In genomic region chr5:150272531-150272930, GRCh38 we compare ENCODE assay signal across 10 cellular contexts. TPM values are rescaled to one million over a fixed set of nuclear protein-coding genes. Genes with fewer than 3 reads are reported as not detected.
DNase-seq lines count a peak whose midpoint lies in the region; ATAC-seq, FAIRE-seq and TF ChIP-seq lines count a peak whose summit lies in the region.
"Had no signal": no experiment of that assay in that cellular context is flagged by ENCODE, and none has a peak within 500 bp of the region (broad histone marks: within the 10 kb centered on the region; RNA-seq: fewer than 3 reads in every experiment).

No MANE protein-coding gene starts in this region.

- 11% methylated on average over 4 of the region's 5 CpGs for WGBS in mammary epithelial cell (ENCODE audit: low coverage, missing lambda C conversion rate)

- no peaks in the 10 kb centered on the region for H3K9me3 Mint-ChIP-seq in activated T-helper 17 cell treated with anti-CD3 and anti-CD28 coated beads, Interleukin-2, amount 50 U/mL, for 72 hours
- H3K9me3 Mint-ChIP-seq: naive thymus-derived CD8-positive, alpha-beta T cell had no signal

- H3K4me3 ChIP-seq in mammary epithelial cell (replicated peaks in 1 of 3; ENCODE audit: insufficient read depth in 1 of 3, low read depth in 2 of 3, low read length in 3 of 3) = no peak overlapping the region

- H3K4me2 ChIP-seq in mammary epithelial cell (ENCODE audit: insufficient read depth, low read depth, low read length) = no peak overlapping the region

- TF ChIP-seq POLR2A in GM12891 (IDR thresholded peaks at IDR 0.05; ENCODE audit: low read depth, low read length) = no peak

- peak overlapping the region; percentile 4 for H2AFZ ChIP-seq in mammary epithelial cell (ENCODE audit: low read depth, low read length)

- no peak overlapping the region for H3K4me3 Mint-ChIP-seq in activated T-helper 17 cell treated with anti-CD3 and anti-CD28 coated beads, Interleukin-2, amount 50 U/mL, for 72 hours
- H3K4me3 Mint-ChIP-seq: naive thymus-derived CD8-positive, alpha-beta T cell had no signal

- H3K36me3 Mint-ChIP-seq in activated T-helper 17 cell treated with anti-CD3 and anti-CD28 coated beads, Interleukin-2, amount 50 U/mL, for 72 hours (ENCODE audit: low read depth) = no peaks in the 10 kb centered on the region
- H3K36me3 Mint-ChIP-seq: naive thymus-derived CD8-positive, alpha-beta T cell had no signal

- dilution Hi-C loops in mammary epithelial cell (cut with HindIII; ENCODE audit: low sequenced_read_pairs) = loop anchor here (5.0 to 10.0 kb wide), 2 partner anchors 58 to 95 kb away; no protein-coding TSS in a partner anchor

- peaks cover 5% of the 10 kb centered on the region for H3K4me1 ChIP-seq in mammary epithelial cell (ENCODE audit: insufficient read depth, low read length)

- H3K36me3 ChIP-seq in mammary epithelial cell (ENCODE audit: insufficient read depth, low read length) = no peaks in the 10 kb centered on the region

- ATAC-seq in activated T-helper 17 cell treated with anti-CD3 and anti-CD28 coated beads, Interleukin-2, amount 50 U/mL, for 72 hours (replicated peaks) = no peak
- ATAC-seq: naive thymus-derived CD8-positive, alpha-beta T cell had no signal

- in situ Hi-C loops in mammary epithelial cell (cut with MboI; ENCODE audit: low sequenced_read_pairs in 2 of 2) = loop anchor here in 1 of 2 donors (10.0 kb wide), 1 partner anchor 72 kb away; no protein-coding TSS in a partner anchor

- H4K20me1 ChIP-seq in mammary epithelial cell (ENCODE audit: insufficient read depth, low read length) = no peaks in the 10 kb centered on the region

- TF ChIP-seq CTCF in mammary epithelial cell (conservative IDR thresholded peaks at IDR 0.05 in 1 of 2, IDR thresholded peaks at IDR 0.05 in 1 of 2; ENCODE audit: extremely low read depth in 1 of 2, insufficient read depth in 1 of 2, low read depth in 1 of 2, low read length in 2 of 2) = peak; percentile 53 to 78

- peaks cover 7% of the 10 kb centered on the region for H3K27me3 Mint-ChIP-seq in activated T-helper 17 cell treated with anti-CD3 and anti-CD28 coated beads, Interleukin-2, amount 50 U/mL, for 72 hours

- no TSS peak for BruUV-seq in mammary epithelial cell (replicated peaks; lab: Mats Ljungman, UMichigan)

- no peaks in the 10 kb centered on the region for H3K27me3 ChIP-seq in mammary epithelial cell (ENCODE audit: insufficient read depth, low read length)

- no peaks in the 10 kb centered on the region for H3K79me2 ChIP-seq in mammary epithelial cell (ENCODE audit: insufficient read depth, low read length)

- FAIRE-seq in GM12891 (lab: Jason Lieb, UNC) = no peak

- no peaks in the 10 kb centered on the region for H3K4me1 Mint-ChIP-seq in activated T-helper 17 cell treated with anti-CD3 and anti-CD28 coated beads, Interleukin-2, amount 50 U/mL, for 72 hours
- H3K4me1 Mint-ChIP-seq: naive thymus-derived CD8-positive, alpha-beta T cell had no signal

- H3K9me3 ChIP-seq in mammary epithelial cell (replicated peaks; ENCODE audit: insufficient read depth, low read length) = no peaks in the 10 kb centered on the region

- CTCF ChIA-PET in mammary epithelial cell (lab: Charles Lee; ENCODE audit: low non-redundant PET) = interaction anchor here (1.6 kb wide), 1 partner anchor 78 kb away, joined by 14 read pairs; no protein-coding TSS in a partner anchor

- H3K27ac Mint-ChIP-seq in activated T-helper 17 cell treated with anti-CD3 and anti-CD28 coated beads, Interleukin-2, amount 50 U/mL, for 72 hours = no peak overlapping the region

- intact Hi-C loops in mammary epithelial cell (cut with micrococcal nuclease) = loop anchor here (1.0 to 2.0 kb wide), 4 partner anchors 23 to 164 kb away; no protein-coding TSS in a partner anchor

- no peak overlapping the region for H3K27ac ChIP-seq in mammary epithelial cell (ENCODE audit: insufficient read depth, low read depth, low read length)
- H3K27ac ChIP-seq: 22Rv1 had no signal

- DNase-seq in DMS53 (lab: John Stamatoyannopoulos, UW) (peak; percentile 62), DMS53 treated with DMSO at 0.1 percent for 48 hours (lab: John Stamatoyannopoulos, UW; ENCODE audit: unreplicated experiment) (no peak), NCI-H146 (lab: John Stamatoyannopoulos, UW) (peak; percentile 31), mammary epithelial cell (peak; percentile 46), medulla oblongata (ENCODE audit: extremely low spot score) (peak; percentile 73), ureter (ENCODE audit: low spot score) (no peak), GM12891 (ENCODE audit: insufficient read length, low spot score) (no peak)

- H3K9ac ChIP-seq in mammary epithelial cell (ENCODE audit: insufficient read depth, low read length) = no peak overlapping the region

TF ChIP-seq in GM12891, 5 proteins besides CTCF, POLR2A, EP300 and RAD21:
- no peak for TF ChIP-seq PAX5 (IDR thresholded peaks at IDR 0.05; ENCODE audit: insufficient read depth, low read length, severe bottlenecking)
- TF ChIP-seq POLR2AphosphoS5 (IDR thresholded peaks at IDR 0.05; ENCODE audit: low read depth, low read length) = no peak
- no peak for TF ChIP-seq POU2F2 (IDR thresholded peaks at IDR 0.05; ENCODE audit: low read depth, low read length)
- TF ChIP-seq SPI1 (IDR thresholded peaks at IDR 0.05; ENCODE audit: low read depth, low read length) = no peak
- TF ChIP-seq TAF1 (IDR thresholded peaks at IDR 0.05; ENCODE audit: low read depth, low read length) = no peak
TF ChIP-seq in GM12891: peak in this region for 0.

RNA-seq across cellular contexts. Expression of gene CAMK2A, which starts 17.0 kb away (rescaled TPM):
- under 1 TPM; 0.33 to 0.45 TPM for total RNA-seq in mammary epithelial cell
- 0.09 TPM for polyA plus RNA-seq in mammary epithelial cell
- polyA minus RNA-seq in mammary epithelial cell = not detected
- 1.4 TPM for total RNA-seq in ureter
- polyA plus RNA-seq in GM12891 (2012; ENCODE audit: low read depth, missing spikeins) = 0.06 TPM
- not detected for total RNA-seq in activated T-helper 17 cell treated with anti-CD3 and anti-CD28 coated beads, Interleukin-2, amount 50 U/mL, for 72 hours
- total RNA-seq: naive thymus-derived CD8-positive, alpha-beta T cell had no signal
- polyA plus RNA-seq: naive thymus-derived CD8-positive, alpha-beta T cell had no signal

RNA-seq across cellular contexts. Expression of gene ARSI, which starts 30.2 kb away (rescaled TPM):
- total RNA-seq in mammary epithelial cell (10 to 100 TPM in 1 of 2 donors, 1 to 10 TPM in 1; 9.2 to 38.8 TPM), ureter (0.65 TPM)
- 20.3 TPM for polyA plus RNA-seq in mammary epithelial cell
- polyA minus RNA-seq in mammary epithelial cell = 6.9 TPM
- polyA plus RNA-seq in GM12891 (2012; ENCODE audit: low read depth, missing spikeins) = not detected
- total RNA-seq in activated T-helper 17 cell treated with anti-CD3 and anti-CD28 coated beads, Interleukin-2, amount 50 U/mL, for 72 hours = not detected
- total RNA-seq: naive thymus-derived CD8-positive, alpha-beta T cell had no signal
- polyA plus RNA-seq: naive thymus-derived CD8-positive, alpha-beta T cell had no signal

Comparison
In these comparisons a context has a peak if more than half of its experiments do, and no peak if none do; other contexts are left out.
1. DNase-seq: peak in DMS53 (single experiment), NCI-H146 (single experiment), mammary epithelial cell (single experiment) and medulla oblongata (single experiment); none in DMS53 treated with DMSO at 0.1 percent for 48 hours (single experiment), ureter (single experiment) and GM12891 (single experiment).